1 cellular context compared by ENCODE assay signal in the genomic region with DNA sequence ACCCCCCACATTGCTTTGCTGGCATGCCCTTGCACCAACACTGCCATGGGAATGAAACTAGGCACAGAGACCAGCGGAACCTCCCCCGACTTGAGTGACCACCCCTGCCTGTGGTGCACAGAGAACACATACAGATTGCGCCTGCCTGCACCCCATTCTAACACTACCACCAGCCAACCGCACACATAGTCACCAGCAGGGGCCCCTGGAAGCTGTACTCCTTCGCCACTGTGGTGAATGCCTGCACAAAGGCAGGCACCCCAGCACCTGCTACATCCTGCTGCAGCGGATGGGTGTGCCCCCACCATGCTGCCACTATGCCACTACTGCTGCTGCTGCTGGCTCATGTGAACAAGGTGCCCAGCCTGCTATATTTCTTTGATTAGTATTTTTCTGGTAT.
TF ChIP-seq lines count a peak whose summit lies in the region.

No MANE protein-coding gene starts in this region.

TF ChIP-seq in H1, 55 proteins besides CTCF, POLR2A, EP300 and RAD21:
- TF ChIP-seq SP4 (IDR thresholded peaks at IDR 0.05; ENCODE audit: low read length) (no peak), BRCA1 (IDR thresholded peaks at IDR 0.05; ENCODE audit: low read depth, low read length) (no peak), SAP30 (IDR thresholded peaks at IDR 0.05; ENCODE audit: insufficient read depth, insufficient replicate concordance, low read length) (no peak), CBX8 (IDR thresholded peaks at IDR 0.05; ENCODE audit: borderline replicate concordance, low read depth, low read length) (no peak)
